9 cellular contexts compared by ENCODE assay signal in the genomic region with DNA sequence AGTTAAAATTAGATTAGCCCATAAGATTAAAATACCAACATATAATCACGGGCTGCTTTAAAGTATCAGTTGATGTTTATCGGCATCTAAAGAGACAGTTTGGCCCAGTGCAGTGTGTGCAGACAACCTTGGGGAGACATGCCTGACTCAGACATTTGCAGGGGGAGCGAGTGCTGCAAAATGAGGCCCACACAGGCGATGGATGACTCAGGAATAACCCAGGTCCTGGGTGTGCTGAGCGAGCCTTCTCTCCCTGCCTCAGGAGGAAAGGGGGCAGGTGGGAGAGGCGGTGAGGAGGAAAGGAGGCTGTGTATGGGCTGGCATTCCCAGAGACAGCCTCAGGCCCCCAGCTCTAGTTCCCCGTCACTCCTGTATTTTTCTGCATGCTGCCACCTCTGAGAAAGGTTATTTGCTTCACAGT. TPM values are rescaled to one million over a fixed set of nuclear protein-coding genes. Genes with fewer than 3 reads are reported as not detected.
DNase-seq lines count a peak whose midpoint lies in the region; ATAC-seq and TF ChIP-seq lines count a peak whose summit lies in the region.
"Had no signal": no experiment of that assay in that cellular context is flagged by ENCODE, and none has a peak within 500 bp of the region (broad histone marks: within the 10 kb centered on the region; RNA-seq: fewer than 3 reads in every experiment).

No MANE protein-coding gene starts in this region.

- no peaks in the 10 kb centered on the region for H3K27me3 Mint-ChIP-seq in MCF 10A (ENCODE audit: insufficient read depth, unreplicated experiment)

- WGBS in transverse colon (ENCODE audit: low coverage in 1 of 2), 2 donors = 81 to 87% methylated on average over 4 to 7 of the region's 7 CpGs

- TF ChIP-seq CTCF in MCF 10A (IDR thresholded peaks at IDR 0.05; ENCODE audit: unreplicated experiment) (no peak), left lung (IDR thresholded peaks at IDR 0.05) (no peak), transverse colon (IDR thresholded peaks at IDR 0.05) (no peak)

- TF ChIP-seq POLR2A in transverse colon (IDR thresholded peaks at IDR 0.05) = no peak

- POLR2A ChIA-PET in MCF 10A (lab: Yijun Ruan, JAX) = interaction anchor here (0.5 to 8.8 kb wide), 8 partner anchors 9 to 240 kb away, joined by 3 to 111 read pairs (median 4); partner anchors contain the start of genes KDF1, SLC9A1 and WDTC1

- in situ Hi-C loops in transverse colon (cut with MboI; ENCODE audit: low pct_ligation_motif_present in 1 of 4, low pct_unique_long_range_greater_than_20kb in 1 of 4, low sequenced_read_pairs in 3 of 4) = no loop called here

- BruUV-seq in MCF 10A (replicated peaks; lab: Mats Ljungman, UMichigan) = no TSS peak

- no peak for TF ChIP-seq EP300 in transverse colon (IDR thresholded peaks at IDR 0.05; ENCODE audit: low read depth)

- no peaks in the 10 kb centered on the region for H3K36me3 Mint-ChIP-seq in MCF 10A (ENCODE audit: insufficient read depth, unreplicated experiment)

- H3K4me3 Mint-ChIP-seq in MCF 10A (ENCODE audit: unreplicated experiment) = no peak overlapping the region

- peaks cover 11 to 63% of the 10 kb centered on the region in 2 donors for H3K4me1 ChIP-seq in left lung
- peaks cover 53 to 88% (median 56%) of the 10 kb centered on the region in 4 donors for H3K4me1 ChIP-seq in transverse colon

- ATAC-seq in left lung (peak; percentile 17), GM19395 (IDR thresholded peaks at IDR 0.05; ENCODE audit: unreplicated experiment) (no peak), HG03439 (IDR thresholded peaks at IDR 0.05; ENCODE audit: unreplicated experiment) (no peak)

- peaks cover 56% of the 10 kb centered on the region for H3K4me1 Mint-ChIP-seq in MCF 10A (ENCODE audit: insufficient read depth, unreplicated experiment)

- H3K27me3 ChIP-seq in left lung (no peaks in the 10 kb centered on the region), transverse colon (no peaks in the 10 kb centered on the region)

- CTCF ChIA-PET in MCF 10A (lab: Yijun Ruan, JAX) = interaction anchor here (0.6 to 2.1 kb wide), 6 partner anchors 8 to 280 kb away, joined by 3 to 12 read pairs (median 4); partner anchors contain the start of gene SLC9A1

- H3K36me3 ChIP-seq in left lung = peaks cover 0 to 4% of the 10 kb centered on the region in 2 donors
- no peaks in the 10 kb centered on the region for H3K36me3 ChIP-seq in transverse colon

- intact Hi-C loops in MCF 10A (cut with micrococcal nuclease) (no loop called here), left lung (cut with DNase I) (no loop called here), transverse colon (cut with DNase I; ENCODE audit: low total_unique reads) (no loop called here)

- DNase-seq in NCI-H2227 (lab: John Stamatoyannopoulos, UW; ENCODE audit: unreplicated experiment) (peak; percentile 22), NCI-H2227 treated with DMSO at 0.1 percent for 48 hours (lab: John Stamatoyannopoulos, UW) (no peak), MCF 10A (ENCODE audit: unreplicated experiment) (peak; percentile 72), left lung (no peak), transverse colon (no peak), substantia nigra (lab: John Stamatoyannopoulos, UW) (no peak)
- DNase-seq: dermis blood vessel endothelial cell had no signal

- no peak overlapping the region for H3K4me3 ChIP-seq in left lung
- H3K4me3 ChIP-seq in transverse colon = no peak overlapping the region

- H3K9me3 ChIP-seq in left lung (no peaks in the 10 kb centered on the region), transverse colon (no peaks in the 10 kb centered on the region)

- H3K27ac ChIP-seq in left lung (peak overlapping the region in 1 of 2 donors; percentile 29), transverse colon (peak overlapping the region; percentile 75 to 84 (median 78)), substantia nigra (ENCODE audit: low read depth, low read length, poor library complexity, severe bottlenecking) (no peak overlapping the region)

- H3K27ac Mint-ChIP-seq in MCF 10A (ENCODE audit: low read depth, unreplicated experiment) = peak overlapping the region; percentile 90

- H3K9me3 Mint-ChIP-seq in MCF 10A (ENCODE audit: unreplicated experiment) = no peaks in the 10 kb centered on the region

RNA-seq across cellular contexts. Expression of gene SLC9A1, which starts 9.0 kb away (rescaled TPM):
- 70.5 and 88.8 TPM in 2 replicates for total RNA-seq in MCF 10A (2022)
- total RNA-seq in left lung = 10 to 100 TPM; 47.1 to 63.8 TPM
- total RNA-seq in transverse colon = 100 to 1,000 TPM in 2 of 4 donors, 10 to 100 TPM in 2; 17.9 to 140 (median 101) TPM

Comparison
In these comparisons a context has a peak if more than half of its experiments do, and no peak if none do; other contexts are left out.
1. DNase-seq: peak in NCI-H2227 (single experiment) and MCF 10A (single experiment); none in NCI-H2227 treated with DMSO at 0.1 percent for 48 hours (single experiment), left lung (0 of 2), transverse colon (single experiment) and substantia nigra (0 of 49).